Comparison of ENCODE assay signal across 8 cellular contexts in genomic region chr21:42218836-42219605, GRCh38. TPM values are rescaled to one million over a fixed set of nuclear protein-coding genes. Genes with fewer than 3 reads are reported as not detected.
DNase-seq lines count a peak whose midpoint lies in the region; ATAC-seq, FAIRE-seq and TF ChIP-seq lines count a peak whose summit lies in the region.

Gene ABCG1 (plus strand): TSS chr21:42219140. CDS start chr21:42219263, 123 bp downstream.

- FAIRE-seq in H1 (lab: Jason Lieb, UNC) = no peak

- H3K79me2 ChIP-seq in DND-41 (ENCODE audit: insufficient read depth, low read length) (peaks cover 38% of the 10 kb centered on the region), H1 (ENCODE audit: control insufficient read depth in 1 of 2, insufficient read depth in 2 of 2, low read length in 2 of 2) (no peaks in the 10 kb centered on the region)

- peaks cover 11% of the 10 kb centered on the region; the same call in 1 of the 2 replicates for H4K20me1 ChIP-seq in DND-41 (ENCODE audit: insufficient read depth, low read length)
- H4K20me1 ChIP-seq in H1 (replicated peaks in 1 of 2; ENCODE audit: control insufficient read depth in 1 of 2, insufficient read depth in 2 of 2, low read length in 2 of 2) = peaks cover 0 to 4% of the 10 kb centered on the region in 2 experiments

- no peak for TF ChIP-seq CTCF in DND-41 (IDR thresholded peaks at IDR 0.05; ENCODE audit: borderline replicate concordance, extremely low read depth, low read length, poor library complexity, severe bottlenecking)
- no peak for TF ChIP-seq CTCF in H1 (IDR thresholded peaks at IDR 0.05; ENCODE audit: control extremely low read depth in 1 of 3, insufficient read depth in 1 of 3, low read depth in 1 of 3, low read length in 3 of 3)

- H4K91ac ChIP-seq in H1 (replicated peaks; ENCODE audit: insufficient read length, low read length) = no peak within 1 kb of the TSS

- H3K14ac ChIP-seq in H1 (ENCODE audit: insufficient read length) = no peak within 1 kb of the TSS

- peak; percentile 51 for DNase-seq in DND-41
- peak; percentile 33 for DNase-seq in NCI-H1092 (lab: John Stamatoyannopoulos, UW)
- peak; percentile 32 for DNase-seq in activated CD4-positive, alpha-beta T cell treated with anti-CD3 and anti-CD28 coated beads, Interleukin-2, amount 50 U/mL, for 4 hours
- DNase-seq in H1 (ENCODE audit: low read depth in 1 of 2, low spot score in 2 of 2) = peak in 1 of 2 experiments; percentile 84
- peak; percentile 89 for DNase-seq in mesenteric fat pad (ENCODE audit: low spot score)

- H3K27me3 ChIP-seq in DND-41 (ENCODE audit: insufficient read depth, low read length, poor library complexity) (no peaks in the 10 kb centered on the region), H1 (replicated peaks in 1 of 4; ENCODE audit: control insufficient read depth in 3 of 4, extremely low read depth in 1 of 4, insufficient read depth in 3 of 4, low read length in 3 of 4) (peaks cover 8 to 40% (median 24%) of the 10 kb centered on the region in 4 experiments), stomach smooth muscle (ENCODE audit: control insufficient read depth in 1 of 2, insufficient read depth in 2 of 2, low read length in 2 of 2) (no peaks in the 10 kb centered on the region)

- no peak within 1 kb of the TSS for H4K5ac ChIP-seq in H1 (ENCODE audit: insufficient read length, low read depth, low read length)

- H2BK120ac ChIP-seq in H1 (replicated peaks; ENCODE audit: low read depth, low read length) = no peak within 1 kb of the TSS

- H3K9me3 ChIP-seq in DND-41 (ENCODE audit: insufficient read depth, low read length, severe bottlenecking) (peaks cover 17% of the 10 kb centered on the region), H1 (ENCODE audit: insufficient read depth in 2 of 2, low read depth in 1 of 2, low read length in 1 of 2) (peaks cover 11 to 16% of the 10 kb centered on the region in 2 experiments), stomach smooth muscle (ENCODE audit: control insufficient read depth in 2 of 2, low read length in 2 of 2) (no peaks in the 10 kb centered on the region)

- H2BK12ac ChIP-seq in H1 (ENCODE audit: low read depth, low read length) = no peak within 1 kb of the TSS

- H4K8ac ChIP-seq in H1 (ENCODE audit: extremely low read depth, insufficient read depth, low read length) = peak within 1 kb of the TSS; percentile 62; the same call in 1 of the 2 replicates

- H3K79me1 ChIP-seq in H1 (ENCODE audit: low read depth, low read length) = no peaks in the 10 kb centered on the region

- H3K56ac ChIP-seq in H1 (replicated peaks; ENCODE audit: insufficient read length, low read depth, low read length) = no peak within 1 kb of the TSS

- H2AFZ ChIP-seq in DND-41 (ENCODE audit: low read depth, low read length) (peak within 1 kb of the TSS; percentile 59), H1 (ENCODE audit: low read length) (peak within 1 kb of the TSS; percentile 4; the same call in 1 of the 2 replicates)

- H3K4me2 ChIP-seq in DND-41 (ENCODE audit: insufficient read depth, low read length) = peak within 1 kb of the TSS; percentile 98
- peak within 1 kb of the TSS; percentile 95 to 96 for H3K4me2 ChIP-seq in H1 (ENCODE audit: insufficient read depth in 1 of 2, low read depth in 2 of 2, low read length in 2 of 2)

- no peak within 1 kb of the TSS for H3K4ac ChIP-seq in H1 (replicated peaks; ENCODE audit: insufficient read length, low read depth, low read length)

- peak within 1 kb of the TSS; percentile 78 for H3K27ac ChIP-seq in DND-41 (ENCODE audit: low read length)
- no peak within 1 kb of the TSS for H3K27ac ChIP-seq in H1 (ENCODE audit: low read depth, low read length)
- H3K27ac ChIP-seq in stomach smooth muscle (ENCODE audit: low read length) = peak within 1 kb of the TSS; percentile 31

- no peak within 1 kb of the TSS for H2AK5ac ChIP-seq in H1 (ENCODE audit: low read depth, low read length)

- peak within 1 kb of the TSS; percentile 74 for H3K9ac ChIP-seq in DND-41 (ENCODE audit: low read depth, low read length)
- H3K9ac ChIP-seq in H1 (replicated peaks in 1 of 4; ENCODE audit: extremely low read depth in 1 of 4, low read depth in 3 of 4, low read length in 3 of 4) = peak within 1 kb of the TSS in 1 of 4 experiments; percentile 24; a peak in 1 of 7 replicates
- peak within 1 kb of the TSS; percentile 18 to 66 for H3K9ac ChIP-seq in stomach smooth muscle (ENCODE audit: low read length in 2 of 2)

- H3K23me2 ChIP-seq in H1 (ENCODE audit: low read depth, low read length) = peaks cover 6% of the 10 kb centered on the region

- TF ChIP-seq EP300 in H1 (IDR thresholded peaks at IDR 0.05; ENCODE audit: borderline replicate concordance in 1 of 2, low read depth in 2 of 2, low read length in 2 of 2) = no peak

- POLR2A ChIA-PET in H1 (lab: Charles Lee; ENCODE audit: partially characterized antibody) = interaction anchor here (0.7 to 2.0 kb wide), 2 partner anchors 15 to 295 kb away, joined by 3 to 18 read pairs; no protein-coding TSS in a partner anchor

- CTCF ChIA-PET in H1 (lab: Charles Lee; ENCODE audit: partially characterized antibody) = interaction anchor here (1.1 to 3.0 kb wide), 4 partner anchors 15 to 54 kb away, joined by 3 to 12 read pairs (median 6); no protein-coding TSS in a partner anchor

- H3K36me3 ChIP-seq in DND-41 (ENCODE audit: insufficient read depth, low read length) (peaks cover 12% of the 10 kb centered on the region; the same call in 1 of the 2 replicates), H1 (ENCODE audit: control insufficient read depth in 2 of 4, insufficient read depth in 4 of 4, low read length in 3 of 4) (no peaks in the 10 kb centered on the region), stomach smooth muscle (ENCODE audit: control insufficient read depth in 2 of 2, insufficient read depth in 2 of 2, low read length in 2 of 2) (no peaks in the 10 kb centered on the region)

- ATAC-seq in DND-41 (ENCODE audit: insufficient read depth, low read depth) = peak; percentile 68
- ATAC-seq in GM19023 (IDR thresholded peaks at IDR 0.05; ENCODE audit: unreplicated experiment) = no peak
- no peak for ATAC-seq in GM19397 (IDR thresholded peaks at IDR 0.05; ENCODE audit: unreplicated experiment)

- WGBS in H1 (ENCODE audit: extremely low coverage in 1 of 2, insufficient coverage in 1 of 2, insufficient read length in 1 of 2, insufficient replicate concordance in 2 of 2, low coverage in 1 of 2, low lambda C conversion rate in 2 of 2, missing lambda C conversion rate in 1 of 2), 2 experiments = 2% methylated on average over 10 of the region's 83 CpGs; no CpG with 5 or more reads in 1 of the 2 experiments

- no peak for TF ChIP-seq RAD21 in H1 (IDR thresholded peaks at IDR 0.05 in 1 of 2, conservative IDR thresholded peaks at IDR 0.05 in 1 of 2; ENCODE audit: low read depth in 2 of 2, low read length in 2 of 2)

- no peak within 1 kb of the TSS for H3K23ac ChIP-seq in H1 (ENCODE audit: insufficient read length)

- H3K4me1 ChIP-seq in DND-41 (ENCODE audit: insufficient read depth, low read length) (peaks cover 52% of the 10 kb centered on the region), H1 (replicated peaks in 1 of 4; ENCODE audit: control insufficient read depth in 3 of 4, insufficient read depth in 4 of 4, low read length in 3 of 4) (peaks cover 0 to 4% (median 2%) of the 10 kb centered on the region in 4 experiments; a peak in 4 of 7 replicates), stomach smooth muscle (ENCODE audit: control insufficient read depth, insufficient read depth, low read length) (peaks cover 34% of the 10 kb centered on the region)

- peak within 1 kb of the TSS; percentile 61; the same call in 1 of the 2 replicates for H2BK15ac ChIP-seq in H1 (ENCODE audit: low read length)

- peak within 1 kb of the TSS; percentile 72 to 80 for H3K4me3 ChIP-seq in DND-41 (ENCODE audit: low read depth in 1 of 2, low read length in 2 of 2)
- peak within 1 kb of the TSS; percentile 59 to 89 (median 67) for H3K4me3 ChIP-seq in H1 (ENCODE audit: extremely low read depth in 1 of 4, insufficient read depth in 2 of 4, low read depth in 3 of 4, low read length in 4 of 4)
- peak within 1 kb of the TSS; percentile 66 to 83 for H3K4me3 ChIP-seq in stomach smooth muscle (ENCODE audit: low read length in 2 of 2)

- no peak within 1 kb of the TSS for H2BK20ac ChIP-seq in H1 (ENCODE audit: low read length)

- H3K18ac ChIP-seq in H1 (ENCODE audit: extremely low read depth, low read length) = no peak within 1 kb of the TSS

- no peak within 1 kb of the TSS for H2BK5ac ChIP-seq in H1 (ENCODE audit: low read depth, low read length)

- TF ChIP-seq POLR2A in H1 (IDR thresholded peaks at IDR 0.05; ENCODE audit: control extremely low read depth in 1 of 2, low read depth in 2 of 2, low read length in 2 of 2) = no peak

TF ChIP-seq in H1, 55 proteins besides CTCF, POLR2A, EP300 and RAD21 (continues in another document):
- TF ChIP-seq ZNF274 (IDR thresholded peaks at IDR 0.05; ENCODE audit: borderline replicate concordance, extremely low read depth, low read length) (no peak), MAX (IDR thresholded peaks at IDR 0.05) (peak; percentile 85), BACH1 (IDR thresholded peaks at IDR 0.05; ENCODE audit: low read length) (no peak), KDM4A (IDR thresholded peaks at IDR 0.05; ENCODE audit: low read depth, low read length, severe bottlenecking) (peak; percentile 83), PHF8 (conservative IDR thresholded peaks at IDR 0.05; ENCODE audit: low read depth, low read length) (0 out of 2 replicates have a peak, but pooled peaks have one; percentile 22), TAF1 (IDR thresholded peaks at IDR 0.05; ENCODE audit: low read depth, low read length) (0 out of 2 replicates have a peak, but pooled peaks have one; percentile 27), HDAC6 (IDR thresholded peaks at IDR 0.05; ENCODE audit: low read depth, low read length) (no peak), RFX5 (IDR thresholded peaks at IDR 0.05; ENCODE audit: borderline replicate concordance, low read depth, low read length) (no peak), TEAD4 (IDR thresholded peaks at IDR 0.05; ENCODE audit: low read depth, low read length) (no peak), ASH2L (IDR thresholded peaks at IDR 0.05; ENCODE audit: low read length) (peak; percentile 23)

RNA-seq across cellular contexts. Expression of gene ABCG1, which starts in this region (rescaled TPM):
- 4.0 TPM in 2 replicates for total RNA-seq in H1 (2021; fragmentation: NEBNext Ultra II Directional; extraction: Animal tissue kit (Norgen Biotek cat#: 25700))
- polyA plus RNA-seq in H1 (2011; rRNA removed) = 2.1 and 3.8 TPM in 2 replicates
- 2.6 TPM for polyA plus RNA-seq in H1 (2011; cell fraction: cytosol; rRNA removed)
- 5.8 TPM for polyA plus RNA-seq in H1 (2011; cell fraction: nucleus; rRNA removed)
- 1.7 to 2.7 TPM (median 2.3 TPM) in 4 replicates for polyA plus RNA-seq in H1 (2012, experiment 1 of 2)
- 2.4 TPM for polyA plus RNA-seq in H1 (2012, experiment 2 of 2)
- 1.4 TPM for polyA plus RNA-seq in H1 (2013, experiment 1 of 2)
- polyA plus RNA-seq in H1 (2013, experiment 2 of 2) = 1.3 TPM
- polyA minus RNA-seq in H1 (2011; rRNA and poly(A)+ RNA removed) = 3.7 and 4.0 TPM in 2 replicates
- polyA minus RNA-seq in H1 (2011; cell fraction: cytosol; rRNA and poly(A)+ RNA removed) = 2.9 TPM
- polyA minus RNA-seq in H1 (2011; cell fraction: nucleus; rRNA and poly(A)+ RNA removed) = 3.6 TPM
- 25.9 TPM for total RNA-seq in mesenteric fat pad
